ENCODE assay signal across 8 cellular contexts in the genomic region with DNA sequence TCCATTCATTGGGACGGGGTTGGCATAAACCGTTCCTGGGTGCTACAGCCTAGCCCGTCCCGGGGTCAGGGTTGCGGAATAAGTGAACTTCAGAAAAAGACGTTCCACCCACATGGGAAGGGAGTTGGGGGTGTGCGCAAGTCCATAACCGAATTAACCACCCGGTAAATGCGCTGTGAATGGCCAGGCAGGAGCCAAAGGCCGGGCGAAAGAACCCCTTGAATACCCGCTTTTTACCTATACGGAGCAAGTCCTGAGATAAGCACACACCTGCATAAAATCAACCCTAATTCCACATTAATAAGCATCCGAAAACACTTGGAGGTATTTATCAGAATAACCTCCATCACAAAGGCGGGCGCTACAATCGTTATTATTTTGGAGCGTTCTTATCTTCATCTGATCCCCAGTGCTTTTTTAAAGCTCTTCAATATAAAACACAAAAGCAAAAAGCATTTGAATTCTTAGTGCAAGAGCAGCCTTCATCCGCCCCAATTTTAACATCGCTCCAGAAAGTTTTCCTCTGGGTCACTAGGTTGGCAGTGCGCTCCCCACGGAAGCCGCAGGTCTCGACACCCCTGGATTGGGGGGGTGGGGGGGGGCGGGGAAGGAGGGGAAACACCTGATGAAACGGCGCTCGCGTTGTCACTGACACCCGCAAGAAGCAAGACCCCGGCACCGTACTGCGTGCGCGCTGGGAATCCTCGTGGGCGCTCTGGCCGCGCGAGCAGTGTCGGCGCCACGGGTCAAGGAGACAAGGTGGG. TPM values are rescaled to one million over a fixed set of nuclear protein-coding genes. Genes with fewer than 3 reads are reported as not detected.
A peak's percentile ranks its signal among the peaks of the same experiment; 100 is the strongest.
DNase-seq lines count a peak whose midpoint lies in the region; ATAC-seq and TF ChIP-seq lines count a peak whose summit lies in the region.

No MANE protein-coding gene starts in this region.

- H3K4me1 ChIP-seq in testis = peaks cover 5% of the 10 kb centered on the region

- POLR2A ChIA-PET in activated CD4-positive, alpha-beta memory T cell treated with anti-CD3 and anti-CD28 coated beads for 36 hours (lab: Charles Lee) = no interaction called here
- POLR2A ChIA-PET in activated CD4-positive, alpha-beta memory T cell treated with anti-CD3 and anti-CD28 coated beads, Interleukin-2, amount 10 ng/mL, durations not matched to agents 7 days and 5 days (lab: Charles Lee) = no interaction called here
- POLR2A ChIA-PET in WTC11 (lab: Charles Lee) = no interaction called here

- 10 to 12% methylated on average over 40 to 44 of the region's 44 CpGs for WGBS in testis, 2 donors

- TF ChIP-seq CTCF in WTC11 (IDR thresholded peaks at IDR 0.05) = no peak
- no peak for TF ChIP-seq CTCF in testis (IDR thresholded peaks at IDR 0.05)

- H3K9me3 ChIP-seq in testis = no peaks in the 10 kb centered on the region

- H3K9me3 Mint-ChIP-seq in activated CD4-positive, alpha-beta memory T cell treated with anti-CD3 and anti-CD28 coated beads for 36 hours = no peaks in the 10 kb centered on the region
- no peaks in the 10 kb centered on the region for H3K9me3 Mint-ChIP-seq in activated CD4-positive, alpha-beta memory T cell treated with anti-CD3 and anti-CD28 coated beads, Interleukin-2, amount 10 ng/mL, durations not matched to agents 7 days and 5 days
- no peaks in the 10 kb centered on the region for H3K9me3 Mint-ChIP-seq in WTC11

- no peak for TF ChIP-seq POLR2A in testis (IDR thresholded peaks at IDR 0.05)

- no peak overlapping the region for H3K27ac Mint-ChIP-seq in activated CD4-positive, alpha-beta memory T cell treated with anti-CD3 and anti-CD28 coated beads for 36 hours
- no peak overlapping the region for H3K27ac Mint-ChIP-seq in activated CD4-positive, alpha-beta memory T cell treated with anti-CD3 and anti-CD28 coated beads, Interleukin-2, amount 10 ng/mL, durations not matched to agents 7 days and 5 days
- no peak overlapping the region for H3K27ac Mint-ChIP-seq in WTC11

- peak overlapping the region; percentile 54 for H3K4me3 Mint-ChIP-seq in activated CD4-positive, alpha-beta memory T cell treated with anti-CD3 and anti-CD28 coated beads for 36 hours
- H3K4me3 Mint-ChIP-seq in activated CD4-positive, alpha-beta memory T cell treated with anti-CD3 and anti-CD28 coated beads, Interleukin-2, amount 10 ng/mL, durations not matched to agents 7 days and 5 days = no peak overlapping the region
- peak overlapping the region; percentile 92 for H3K4me3 Mint-ChIP-seq in WTC11

- intact Hi-C loops in activated CD4-positive, alpha-beta memory T cell treated with anti-CD3 and anti-CD28 coated beads for 36 hours (cut with micrococcal nuclease) = loop anchor here (2.0 to 10.0 kb wide), 4 partner anchors 14 to 1752 kb away; partner anchors contain the start of gene MARS2
- intact Hi-C loops in testis (cut with DNase I; ENCODE audit: low total_unique reads) = no loop called here

- peaks cover 27% of the 10 kb centered on the region for H3K4me1 Mint-ChIP-seq in activated CD4-positive, alpha-beta memory T cell treated with anti-CD3 and anti-CD28 coated beads for 36 hours (ENCODE audit: low read depth)
- H3K4me1 Mint-ChIP-seq in activated CD4-positive, alpha-beta memory T cell treated with anti-CD3 and anti-CD28 coated beads, Interleukin-2, amount 10 ng/mL, durations not matched to agents 7 days and 5 days = peaks cover 28% of the 10 kb centered on the region
- H3K4me1 Mint-ChIP-seq in WTC11 = peaks cover 36% of the 10 kb centered on the region

- H3K4me3 ChIP-seq in testis = peak overlapping the region; percentile 70 to 83

- peaks cover 2% of the 10 kb centered on the region for H3K36me3 Mint-ChIP-seq in activated CD4-positive, alpha-beta memory T cell treated with anti-CD3 and anti-CD28 coated beads for 36 hours
- H3K36me3 Mint-ChIP-seq in activated CD4-positive, alpha-beta memory T cell treated with anti-CD3 and anti-CD28 coated beads, Interleukin-2, amount 10 ng/mL, durations not matched to agents 7 days and 5 days (ENCODE audit: low read depth) = peaks cover 16% of the 10 kb centered on the region
- no peaks in the 10 kb centered on the region for H3K36me3 Mint-ChIP-seq in WTC11

- CTCF ChIA-PET in activated CD4-positive, alpha-beta memory T cell treated with anti-CD3 and anti-CD28 coated beads for 36 hours (lab: Charles Lee) = no interaction called here
- CTCF ChIA-PET in activated CD4-positive, alpha-beta memory T cell treated with anti-CD3 and anti-CD28 coated beads, Interleukin-2, amount 10 ng/mL, durations not matched to agents 7 days and 5 days (lab: Charles Lee) = no interaction called here
- CTCF ChIA-PET in WTC11 (lab: Charles Lee) = interaction anchor here (3.3 kb wide), 1 partner anchor 13 kb away, joined by 30 read pairs; no protein-coding TSS in a partner anchor

- ATAC-seq in WTC11 = no peak
- no peak for ATAC-seq in HG03175 (IDR thresholded peaks at IDR 0.05; ENCODE audit: unreplicated experiment)

- DNase-seq in activated CD4-positive, alpha-beta memory T cell treated with anti-CD3 and anti-CD28 coated beads for 36 hours = no peak
- DNase-seq in activated CD4-positive, alpha-beta memory T cell treated with anti-CD3 and anti-CD28 coated beads, Interleukin-2, amount 10 ng/mL, durations not matched to agents 7 days and 5 days = no peak
- DNase-seq in WTC11 (ENCODE audit: low spot score) = no peak
- DNase-seq in iris pigment epithelial cell (ENCODE audit: low read depth) = peak; percentile 10
- no peak for DNase-seq in testis
- DNase-seq in pons (ENCODE audit: low spot score) = no peak
- no peak for DNase-seq in effector CD4-positive, alpha-beta T cell

- H3K27me3 Mint-ChIP-seq in activated CD4-positive, alpha-beta memory T cell treated with anti-CD3 and anti-CD28 coated beads for 36 hours = peaks cover 56% of the 10 kb centered on the region
- H3K27me3 Mint-ChIP-seq in activated CD4-positive, alpha-beta memory T cell treated with anti-CD3 and anti-CD28 coated beads, Interleukin-2, amount 10 ng/mL, durations not matched to agents 7 days and 5 days = peaks cover 60% of the 10 kb centered on the region
- peaks cover 44% of the 10 kb centered on the region for H3K27me3 Mint-ChIP-seq in WTC11 (ENCODE audit: low read depth)

- H3K27me3 ChIP-seq in testis = peaks cover 3% of the 10 kb centered on the region

- H3K27ac ChIP-seq in testis = no peak overlapping the region

- H3K36me3 ChIP-seq in testis (ENCODE audit: low read depth, missing control alignments) = no peaks in the 10 kb centered on the region

TF ChIP-seq in WTC11, 78 proteins besides CTCF, POLR2A, EP300 and RAD21 (continues in another document):
- TF ChIP-seq ATF3 (CRISPR knock-in tag; conservative IDR thresholded peaks at IDR 0.05) = no peak
- TF ChIP-seq ZMAT4 (CRISPR knock-in tag; IDR thresholded peaks at IDR 0.05) = no peak
- TF ChIP-seq, protein P1, sequence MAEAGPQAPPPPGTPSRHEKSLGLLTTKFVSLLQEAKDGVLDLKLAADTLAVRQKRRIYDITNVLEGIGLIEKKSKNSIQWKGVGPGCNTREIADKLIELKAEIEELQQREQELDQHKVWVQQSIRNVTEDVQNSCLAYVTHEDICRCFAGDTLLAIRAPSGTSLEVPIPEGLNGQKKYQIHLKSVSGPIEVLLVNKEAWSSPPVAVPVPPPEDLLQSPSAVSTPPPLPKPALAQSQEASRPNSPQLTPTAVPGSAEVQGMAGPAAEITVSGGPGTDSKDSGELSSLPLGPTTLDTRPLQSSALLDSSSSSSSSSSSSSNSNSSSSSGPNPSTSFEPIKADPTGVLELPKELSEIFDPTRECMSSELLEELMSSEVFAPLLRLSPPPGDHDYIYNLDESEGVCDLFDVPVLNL (CRISPR knock-in tag; IDR thresholded peaks at IDR 0.05; ENCODE audit: borderline replicate concordance, low read depth) = no peak
- no peak for TF ChIP-seq ZNF232 (CRISPR knock-in tag; IDR thresholded peaks at IDR 0.05)
- TF ChIP-seq HMGXB4 (CRISPR knock-in tag; IDR thresholded peaks at IDR 0.05) = no peak

RNA-seq across cellular contexts. Expression of gene SATB2, which starts 1.2 kb away (rescaled TPM):
- total RNA-seq in activated CD4-positive, alpha-beta memory T cell treated with anti-CD3 and anti-CD28 coated beads for 36 hours = under 1 TPM; 0.17 to 0.19 TPM
- under 1 TPM; 0.13 to 0.18 TPM for total RNA-seq in activated CD4-positive, alpha-beta memory T cell treated with anti-CD3 and anti-CD28 coated beads, Interleukin-2, amount 10 ng/mL, durations not matched to agents 7 days and 5 days
- total RNA-seq in WTC11 (2021) (14.9 to 22.1 TPM (median 16.6 TPM) in 3 replicates), testis (10 to 100 TPM; 14.1 to 15.1 TPM)
- 5.1 TPM for polyA plus RNA-seq in testis (ENCODE audit: insufficient read depth, low read depth, low replicate concordance)

Comparison
In these comparisons a context has a peak if more than half of its experiments do, and no peak if none do; other contexts are left out.
1. RNA of gene SATB2, which starts 1.2 kb away (total RNA-seq): 14.9 to 22.1 TPM in WTC11 and 14.1 to 15.1 TPM in testis; 0.17 to 0.19 TPM in activated CD4-positive, alpha-beta memory T cell treated with anti-CD3 and anti-CD28 coated beads for 36 hours and 0.13 to 0.18 TPM in activated CD4-positive, alpha-beta memory T cell treated with anti-CD3 and anti-CD28 coated beads, Interleukin-2, amount 10 ng/mL, durations not matched to agents 7 days and 5 days; every median in the first group is over 10 times any median in the second.